ENCODE assay signal across 29 cellular contexts in the genomic region with DNA sequence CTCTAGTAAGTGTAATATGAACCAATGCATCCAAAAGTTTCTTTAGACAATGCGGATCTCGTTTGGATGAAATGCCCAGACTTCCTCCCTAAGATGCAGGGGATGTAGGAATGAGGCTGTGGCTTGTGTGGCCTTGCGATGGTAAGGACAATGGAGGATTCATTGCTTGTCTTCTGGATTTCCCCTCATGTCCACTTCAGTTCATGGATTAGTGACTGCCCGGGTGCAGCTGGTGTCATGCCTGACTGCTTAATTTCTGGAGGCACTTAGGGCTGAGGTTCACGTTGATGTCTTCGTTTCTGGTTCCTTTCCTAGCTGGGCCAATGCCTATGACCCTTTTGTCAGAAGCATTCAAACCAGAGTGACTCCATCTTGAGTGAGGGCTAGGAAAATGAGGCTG.
"Had no signal": no experiment of that assay in that cellular context is flagged by ENCODE, and none has a peak within 500 bp of the region (broad histone marks: within the 10 kb centered on the region; RNA-seq: fewer than 3 reads in every experiment).

No MANE protein-coding gene starts in this region.

- H3K79me2 ChIP-seq: hepatocyte had no signal

- H2AFZ ChIP-seq: hepatocyte had no signal

- H3K9me3 ChIP-seq: colonic mucosa, esophagus squamous epithelium, gastroesophageal sphincter, heart right ventricle had no signal

- H3K4me1 ChIP-seq: colonic mucosa, esophagus squamous epithelium, gastroesophageal sphincter, heart right ventricle had no signal

- H3K36me3 ChIP-seq: brain microvascular endothelial cell, cardiac muscle cell, colonic mucosa, esophagus squamous epithelium, gastroesophageal sphincter, heart right ventricle, WERI-Rb-1 had no signal

- H3K27ac ChIP-seq: brain microvascular endothelial cell, cardiac muscle cell, colonic mucosa, esophagus squamous epithelium, gastroesophageal sphincter, heart right ventricle, hepatocyte, WERI-Rb-1 had no signal

- DNase-seq: activated B cell treated with CpG ODN at 0.5 μM for 24 hours; activated CD4-positive, alpha-beta T cell treated with anti-CD3 and anti-CD28 coated beads for 48 hours; activated CD4-positive, alpha-beta T cell treated with anti-CD3 and anti-CD28 coated beads, Interleukin-2, amount 50 U/mL, for 1 hour; activated CD4-positive, alpha-beta T cell treated with anti-CD3 and anti-CD28 coated beads, Interleukin-2, amount 50 U/mL, for 48 hours; activated CD8-positive, alpha-beta memory T cell treated with anti-CD3 and anti-CD28 coated beads for 24 hours; activated CD8-positive, alpha-beta T cell treated with anti-CD3 and anti-CD28 coated beads for 36 hours; activated effector memory CD4-positive, alpha-beta T cell treated with Interleukin-2 at 50 U/mL for 16 hours; activated gamma-delta T cell treated with Interleukin-2 at 50 U/mL for 16 hours; activated naive CD4-positive, alpha-beta T cell treated with anti-CD3 and anti-CD28 coated beads, Interleukin-2, amount 50 U/mL, for 16 hours; activated naive CD4-positive, alpha-beta T cell treated with Interleukin-2 at 50 U/mL for 16 hours; activated T-cell treated with anti-CD3 and anti-CD28 coated beads, Interleukin-2, amount 50 U/mL, for 4 hours; amniotic stem cell; anterior cingulate cortex; brain microvascular endothelial cell; central memory CD4-positive, alpha-beta T cell; cerebellar nuclear complex; colonic mucosa; effector CD4-positive, alpha-beta T cell; effector memory CD8-positive, alpha-beta T cell; erythroblast; esophagus squamous epithelium; foreskin melanocyte; heart right ventricle; T-helper 17 cell; T1000; WERI-Rb-1 had no signal

- H3K4me2 ChIP-seq: hepatocyte had no signal

- H3K4me3 ChIP-seq: cardiac muscle cell, colonic mucosa, esophagus squamous epithelium, gastroesophageal sphincter, heart right ventricle, hepatocyte had no signal

- H3K27me3 ChIP-seq: brain microvascular endothelial cell, cardiac muscle cell, colonic mucosa, esophagus squamous epithelium, gastroesophageal sphincter, heart right ventricle, hepatocyte had no signal
